17 cellular contexts compared by ENCODE assay signal in the genomic region with DNA sequence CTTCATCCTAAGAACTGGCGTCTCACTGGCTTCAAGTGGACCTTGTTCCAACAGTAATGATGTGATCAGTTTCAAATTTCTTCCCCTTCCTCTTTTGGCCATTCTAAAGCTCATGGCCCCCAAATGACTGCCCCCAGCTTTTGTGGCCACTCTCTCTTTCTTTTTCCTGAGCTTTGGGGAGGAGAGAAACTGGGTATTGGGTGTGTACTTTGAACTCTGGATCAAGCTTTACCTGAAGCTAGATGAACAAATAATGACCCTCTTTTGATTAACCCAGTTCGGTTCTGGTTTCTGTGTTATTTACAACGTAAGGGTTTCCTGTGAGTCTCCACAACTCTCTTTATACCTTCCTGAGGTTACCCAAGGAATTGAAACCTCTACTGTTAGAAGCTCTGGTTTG.
DNase-seq lines count a peak whose midpoint lies in the region; ATAC-seq, FAIRE-seq and TF ChIP-seq lines count a peak whose summit lies in the region.
"Had no signal": no experiment of that assay in that cellular context is flagged by ENCODE, and none has a peak within 500 bp of the region (broad histone marks: within the 10 kb centered on the region; RNA-seq: fewer than 3 reads in every experiment).

No MANE protein-coding gene starts in this region.

- no peaks in the 10 kb centered on the region for H3K9me3 Mint-ChIP-seq in activated T-cell treated with anti-CD3 and anti-CD28 coated beads, Interleukin-2, amount 50 U/mL, for 24 hours
- H3K9me3 Mint-ChIP-seq in nephron progenitor cell: peaks cover 11% of the 10 kb centered on the region
- no peaks in the 10 kb centered on the region for H3K9me3 Mint-ChIP-seq in naive thymus-derived CD8-positive, alpha-beta T cell

- H3K27ac ChIP-seq in endothelial cell of umbilical vein (ENCODE audit: insufficient read depth, low read depth, low read length): no peak overlapping the region
- H3K27ac ChIP-seq: BLaER1, GM23248 had no signal

- no peaks in the 10 kb centered on the region for H3K27me3 Mint-ChIP-seq in activated T-cell treated with anti-CD3 and anti-CD28 coated beads, Interleukin-2, amount 50 U/mL, for 24 hours
- H3K27me3 Mint-ChIP-seq in nephron progenitor cell (ENCODE audit: low read depth, poor library complexity): peaks cover 8% of the 10 kb centered on the region
- no peaks in the 10 kb centered on the region for H3K27me3 Mint-ChIP-seq in naive thymus-derived CD8-positive, alpha-beta T cell
- H3K27me3 Mint-ChIP-seq: CD4-positive, alpha-beta memory T cell had no signal

- no TSS peak for BruUV-seq in endothelial cell of umbilical vein (replicated peaks; lab: Mats Ljungman, UMichigan)

- CTCF ChIA-PET in endothelial cell of umbilical vein (lab: Charles Lee): interaction anchor here (0.9 to 1.7 kb wide), 4 partner anchors 9 to 59 kb away, joined by 3 to 4 read pairs (median 3); no protein-coding TSS in a partner anchor

- H3K36me3 Mint-ChIP-seq in activated T-cell treated with anti-CD3 and anti-CD28 coated beads, Interleukin-2, amount 50 U/mL, for 24 hours (ENCODE audit: low read depth): peaks cover 55% of the 10 kb centered on the region
- H3K36me3 Mint-ChIP-seq in nephron progenitor cell (ENCODE audit: low read depth): peaks cover 51% of the 10 kb centered on the region
- H3K36me3 Mint-ChIP-seq in naive thymus-derived CD8-positive, alpha-beta T cell: peaks cover 31 to 50% (median 46%) of the 10 kb centered on the region in 3 donors

- H3K27me3 ChIP-seq in endothelial cell of umbilical vein (ENCODE audit: control insufficient read depth in 2 of 2, insufficient read depth in 2 of 2, low read length in 2 of 2): no peaks in the 10 kb centered on the region
- H3K27me3 ChIP-seq: BLaER1 had no signal

- no peak overlapping the region for H3K4me3 Mint-ChIP-seq in activated T-cell treated with anti-CD3 and anti-CD28 coated beads, Interleukin-2, amount 50 U/mL, for 24 hours
- no peak overlapping the region for H3K4me3 Mint-ChIP-seq in nephron progenitor cell
- no peak overlapping the region for H3K4me3 Mint-ChIP-seq in naive thymus-derived CD8-positive, alpha-beta T cell
- H3K4me3 Mint-ChIP-seq: CD14-positive monocyte; CD4-positive, alpha-beta memory T cell had no signal

- TF ChIP-seq CTCF in endothelial cell of umbilical vein (IDR thresholded peaks at IDR 0.05; ENCODE audit: extremely low read depth in 1 of 2, insufficient read depth in 1 of 2, low read depth in 1 of 2, low read length in 2 of 2) (no peak), nephron progenitor cell (IDR thresholded peaks at IDR 0.05) (no peak)

- peaks cover 9% of the 10 kb centered on the region for H3K4me1 Mint-ChIP-seq in activated T-cell treated with anti-CD3 and anti-CD28 coated beads, Interleukin-2, amount 50 U/mL, for 24 hours (ENCODE audit: low read depth)
- peaks cover 10% of the 10 kb centered on the region for H3K4me1 Mint-ChIP-seq in nephron progenitor cell
- H3K4me1 Mint-ChIP-seq in naive thymus-derived CD8-positive, alpha-beta T cell: peaks cover 2 to 30% (median 13%) of the 10 kb centered on the region in 4 donors
- H3K4me1 Mint-ChIP-seq: CD14-positive monocyte had no signal

- H3K9ac ChIP-seq in endothelial cell of umbilical vein (replicated peaks; ENCODE audit: extremely low read depth, insufficient read depth, low read length): no peak overlapping the region
- H3K9ac ChIP-seq: BLaER1, GM23248 had no signal

- no peak overlapping the region for H2AFZ ChIP-seq in endothelial cell of umbilical vein (ENCODE audit: low read depth, low read length)
- H2AFZ ChIP-seq: GM23248 had no signal

- no peaks in the 10 kb centered on the region for H3K9me1 ChIP-seq in endothelial cell of umbilical vein (replicated peaks; ENCODE audit: control insufficient read depth, extremely low read depth, insufficient read depth, low read length)

- H3K9me3 ChIP-seq in endothelial cell of umbilical vein (replicated peaks; ENCODE audit: control insufficient read depth, insufficient read depth, low read length): no peaks in the 10 kb centered on the region
- H3K9me3 ChIP-seq: HAP-1 had no signal

- dilution Hi-C loops in endothelial cell of umbilical vein (cut with MboI; ENCODE audit: extremely low pct_ligation_motif_present, low sequenced_read_pairs): no loop called here

- no peak for DNase-seq in activated T-cell treated with anti-CD3 and anti-CD28 coated beads, Interleukin-2, amount 50 U/mL, for 24 hours
- DNase-seq in activated T-cell treated with anti-CD3 and anti-CD28 coated beads for 4 hours (no peak), endothelial cell of umbilical vein (ENCODE audit: low read depth, low spot score) (no peak), nephron progenitor cell (no peak), NCI-H2196 treated with DMSO at 0.1 percent for 48 hours (lab: John Stamatoyannopoulos, UW; ENCODE audit: unreplicated experiment) (no peak)
- DNase-seq in naive thymus-derived CD8-positive, alpha-beta T cell: no peak
- DNase-seq: 8988T; CD4-positive, alpha-beta memory T cell; DMS79 treated with DMSO at 0.1 percent for 48 hours; GF-D8; GM23248 had no signal

- H3K79me2 ChIP-seq in endothelial cell of umbilical vein (ENCODE audit: control insufficient read depth, insufficient read depth, low read length): no peaks in the 10 kb centered on the region

- H3K36me3 ChIP-seq in endothelial cell of umbilical vein (ENCODE audit: control insufficient read depth in 2 of 2, extremely low read depth in 1 of 2, insufficient read depth in 2 of 2, low read length in 2 of 2): no peaks in the 10 kb centered on the region
- H3K36me3 ChIP-seq: HAP-1 had no signal

- H3K27ac Mint-ChIP-seq in activated T-cell treated with anti-CD3 and anti-CD28 coated beads, Interleukin-2, amount 50 U/mL, for 24 hours: peak overlapping the region; percentile 47
- peak overlapping the region; percentile 58 for H3K27ac Mint-ChIP-seq in nephron progenitor cell
- H3K27ac Mint-ChIP-seq in naive thymus-derived CD8-positive, alpha-beta T cell: peak overlapping the region in 1 of 10 donors; percentile 23
- H3K27ac Mint-ChIP-seq: CD14-positive monocyte had no signal

- POLR2A ChIA-PET in endothelial cell of umbilical vein (lab: Charles Lee): no interaction called here
- POLR2A ChIA-PET in naive thymus-derived CD8-positive, alpha-beta T cell (lab: Charles Lee): no interaction called here

- TF ChIP-seq POLR2A in endothelial cell of umbilical vein (IDR thresholded peaks at IDR 0.05; ENCODE audit: low read depth, low read length): no peak

- no peaks in the 10 kb centered on the region for H4K20me1 ChIP-seq in endothelial cell of umbilical vein (replicated peaks; ENCODE audit: control insufficient read depth, extremely low read depth, insufficient read depth, low read length)

- H3K4me1 ChIP-seq in endothelial cell of umbilical vein (ENCODE audit: control insufficient read depth, extremely low read depth, insufficient read depth, low read length): no peaks in the 10 kb centered on the region
- H3K4me1 ChIP-seq: HAP-1 had no signal

- no peak overlapping the region for H3K4me3 ChIP-seq in endothelial cell of umbilical vein (replicated peaks in 1 of 3; ENCODE audit: insufficient read depth in 1 of 3, low read depth in 1 of 3, low read length in 3 of 3)
- H3K4me3 ChIP-seq: BLaER1, GM12878, GM23248, HAP-1 had no signal

- no peak overlapping the region for H3K4me2 ChIP-seq in endothelial cell of umbilical vein (ENCODE audit: insufficient read depth, low read length)
- H3K4me2 ChIP-seq: BLaER1 had no signal

- intact Hi-C loops in endothelial cell of umbilical vein (cut with micrococcal nuclease): no loop called here

- ATAC-seq in GM18511 (IDR thresholded peaks at IDR 0.05; ENCODE audit: unreplicated experiment): no peak
- ATAC-seq in naive thymus-derived CD8-positive, alpha-beta T cell: no peak
- ATAC-seq: GM12878 had no signal

- peak; percentile 4 for FAIRE-seq in endothelial cell of umbilical vein (lab: Jason Lieb, UNC)
- FAIRE-seq: GM12878, GM19239 had no signal

TF ChIP-seq in endothelial cell of umbilical vein, 7 proteins besides CTCF, POLR2A, EP300 and RAD21:
- TF ChIP-seq GATA2 (IDR thresholded peaks at IDR 0.05; ENCODE audit: insufficient read depth, insufficient read length, low read depth, low read length): no peak
- TF ChIP-seq POLR2AphosphoS5 (IDR thresholded peaks at IDR 0.05; ENCODE audit: insufficient read depth, low read depth, low read length): no peak
